14 cellular contexts compared by ENCODE assay signal in the genomic region with DNA sequence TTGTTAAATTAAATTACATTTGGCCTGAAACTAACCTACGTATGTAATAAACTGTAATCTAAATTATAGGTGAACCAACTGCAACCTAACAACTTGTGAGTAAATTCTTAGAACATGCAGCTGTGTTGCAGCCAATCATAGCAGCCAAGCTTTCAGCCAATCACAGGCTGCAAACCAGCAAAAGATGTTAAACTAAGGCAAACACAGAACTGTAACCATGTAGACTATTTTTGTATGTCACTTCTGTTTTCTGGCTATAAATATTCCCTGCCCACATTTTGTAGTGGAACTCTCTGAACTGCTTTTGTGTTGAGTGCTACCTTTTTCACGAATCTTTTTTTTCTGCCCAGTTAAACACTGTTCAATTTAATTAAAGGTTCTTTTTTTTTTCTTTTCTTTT. TPM values are rescaled to one million over a fixed set of nuclear protein-coding genes. Genes with fewer than 3 reads are reported as not detected.
DNase-seq lines count a peak whose midpoint lies in the region; ATAC-seq and FAIRE-seq lines count a peak whose summit lies in the region.
"Had no signal": no experiment of that assay in that cellular context is flagged by ENCODE, and none has a peak within 500 bp of the region (broad histone marks: within the 10 kb centered on the region; RNA-seq: fewer than 3 reads in every experiment).

No MANE protein-coding gene starts in this region.

- intact Hi-C loops in cardiac septum (cut with DNase I), result no loop called here

- ATAC-seq in GM18502 (IDR thresholded peaks at IDR 0.05; ENCODE audit: poor library complexity, unreplicated experiment), result peak; percentile 85
- ATAC-seq in GM21360 (IDR thresholded peaks at IDR 0.05; ENCODE audit: unreplicated experiment), result peak; percentile 87
- peak; percentile 84 for ATAC-seq in HG03045 (IDR thresholded peaks at IDR 0.05; ENCODE audit: unreplicated experiment)
- no peak for ATAC-seq in HG03196 (IDR thresholded peaks at IDR 0.05; ENCODE audit: unreplicated experiment)

- peak; percentile 74 for DNase-seq in NAMALWA (ENCODE audit: low spot score)
- no peak for DNase-seq in DMS79 (lab: John Stamatoyannopoulos, UW)
- DNase-seq in cardiac septum (ENCODE audit: low spot score), result no peak
- DNase-seq in frontal cortex (ENCODE audit: low spot score in 2 of 2), result no peak
- DNase-seq: activated CD4-positive, alpha-beta memory T cell treated with anti-CD3 and anti-CD28 coated beads for 36 hours; C1 segment of cervical spinal cord; NCI-H1694; SHP77 had no signal

- no peak for FAIRE-seq in frontal cortex (lab: Jason Lieb, UNC)
- FAIRE-seq: endometrium had no signal

RNA-seq across cellular contexts. Expression of gene ZPBP, which starts 28.2 kb away (rescaled TPM):
- not detected for total RNA-seq in cardiac septum
- total RNA-seq in frontal cortex, result 0.41 TPM
- total RNA-seq: activated CD4-positive, alpha-beta memory T cell treated with anti-CD3 and anti-CD28 coated beads for 36 hours; skeletal muscle tissue had no signal
